ENCODE assay signal across 21 cellular contexts in the genomic region with DNA sequence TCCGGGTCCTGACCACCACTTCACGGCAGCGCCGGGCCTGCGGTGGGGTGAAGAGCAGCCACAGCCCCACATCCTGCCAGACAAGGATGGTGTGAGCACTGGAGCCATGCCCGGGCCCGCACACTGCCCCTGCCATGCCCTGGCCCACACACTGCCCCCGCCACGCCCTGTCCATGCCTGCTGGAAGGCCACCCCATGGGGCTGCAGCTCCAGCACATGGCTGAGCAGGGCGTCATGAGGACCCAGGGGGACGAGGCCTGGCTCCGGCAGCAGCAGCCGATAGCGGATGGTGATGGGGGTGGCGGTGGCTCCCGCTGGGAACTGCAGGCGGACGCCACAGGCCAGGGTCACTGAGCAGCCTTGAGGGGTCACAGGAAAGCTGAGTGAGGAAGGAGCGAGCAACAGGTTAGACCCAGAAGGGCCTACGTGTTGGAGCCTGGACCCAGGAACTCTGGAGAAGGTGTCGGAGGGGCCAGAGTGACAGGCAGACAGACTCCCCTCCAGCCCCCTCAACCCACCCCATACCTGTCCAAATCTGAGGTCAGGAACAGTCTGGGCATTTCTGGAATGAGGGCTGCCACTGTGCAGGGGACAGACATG. TPM values are rescaled to one million over a fixed set of nuclear protein-coding genes. Genes with fewer than 3 reads are reported as not detected.
"Had no signal": no experiment of that assay in that cellular context is flagged by ENCODE, and none has a peak within 500 bp of the region (broad histone marks: within the 10 kb centered on the region; RNA-seq: fewer than 3 reads in every experiment).

No MANE protein-coding gene starts in this region.

- H3K4me3 Mint-ChIP-seq: activated naive CD8-positive, alpha-beta T cell; dendritic cell treated with granulocyte-macrophage colony-stimulating factor and Interleukin-4, amounts not matched to agents 40 ng/mL and 50 ng/mL, for 4 days had no signal

- H3K27ac Mint-ChIP-seq: activated naive CD8-positive, alpha-beta T cell; dendritic cell treated with granulocyte-macrophage colony-stimulating factor and Interleukin-4, amounts not matched to agents 40 ng/mL and 50 ng/mL, for 4 days; stimulated activated naive B cell treated with anti-CD40 and anti-IgM and Interleukin-4, amounts not matched to agents 10 μg/mL and 1 μg/mL and 100 μg/mL, for 72 hours had no signal

- DNase-seq: activated CD4-positive, alpha-beta T cell treated with anti-CD3 and anti-CD28 coated beads, Interleukin-2, amount 10 ng/mL, durations not matched to agents 24 days and 14 days; activated CD4-positive, CD25-positive, alpha-beta regulatory T cell; activated CD8-positive, alpha-beta memory T cell treated with anti-CD3 and anti-CD28 coated beads for 24 hours; activated gamma-delta T cell; amygdala; effector CD8-positive, alpha-beta T cell; gastrocnemius medialis; kidney glomerular epithelial cell; left ventricle myocardium inferior; naive thymus-derived CD4-positive, alpha-beta T cell; stimulated activated naive B cell treated with anti-CD40 and anti-IgM and Interleukin-4, amounts not matched to agents 10 μg/mL and 1 μg/mL and 100 μg/mL, for 72 hours; T-helper 1 cell; T-helper 9 cell had no signal

- FAIRE-seq: pancreas had no signal

- H3K9me3 Mint-ChIP-seq: activated CD4-positive, alpha-beta T cell treated with anti-CD3 and anti-CD28 coated beads, Interleukin-2, amount 10 ng/mL, durations not matched to agents 24 days and 14 days; dendritic cell treated with granulocyte-macrophage colony-stimulating factor and Interleukin-4, amounts not matched to agents 40 ng/mL and 50 ng/mL, for 4 days; naive thymus-derived CD4-positive, alpha-beta T cell; stimulated activated naive B cell treated with anti-CD40 and anti-IgM and Interleukin-4, amounts not matched to agents 10 μg/mL and 1 μg/mL and 100 μg/mL, for 72 hours had no signal

- H3K27me3 ChIP-seq: cardiac muscle cell, gastrocnemius medialis, heart right ventricle, neutrophil, pancreas had no signal

- H3K4me3 ChIP-seq: cardiac muscle cell, gastrocnemius medialis, heart right ventricle, left ventricle myocardium inferior, pancreas had no signal

- H3K27me3 Mint-ChIP-seq: activated CD4-positive, alpha-beta T cell treated with anti-CD3 and anti-CD28 coated beads, Interleukin-2, amount 10 ng/mL, durations not matched to agents 24 days and 14 days; activated naive CD8-positive, alpha-beta T cell; naive thymus-derived CD4-positive, alpha-beta T cell; stimulated activated naive B cell treated with anti-CD40 and anti-IgM and Interleukin-4, amounts not matched to agents 10 μg/mL and 1 μg/mL and 100 μg/mL, for 72 hours had no signal

- H3K27ac ChIP-seq: cardiac muscle cell, gastrocnemius medialis, heart right ventricle, left ventricle myocardium inferior, neutrophil, pancreas had no signal

- ATAC-seq: esophagus mucosa; gastrocnemius medialis; heart right ventricle; naive thymus-derived CD4-positive, alpha-beta T cell; pancreas; sciatic nerve; stimulated activated naive B cell treated with anti-CD40 and anti-IgM and Interleukin-4, amounts not matched to agents 10 μg/mL and 1 μg/mL and 100 μg/mL, for 72 hours had no signal

- H3K36me3 ChIP-seq: cardiac muscle cell, neutrophil, pancreas had no signal

- H3K9me3 ChIP-seq: gastrocnemius medialis, heart right ventricle, left ventricle myocardium inferior, neutrophil, pancreas had no signal

- H3K36me3 Mint-ChIP-seq: activated naive CD8-positive, alpha-beta T cell had no signal

RNA-seq across cellular contexts. Expression of a gene that starts 12.2 kb away (rescaled TPM):
- total RNA-seq: esophagus mucosa, left ventricle myocardium inferior, sciatic nerve had no signal
- polyA plus RNA-seq: naive thymus-derived CD4-positive, alpha-beta T cell had no signal
